In the genomic region with DNA sequence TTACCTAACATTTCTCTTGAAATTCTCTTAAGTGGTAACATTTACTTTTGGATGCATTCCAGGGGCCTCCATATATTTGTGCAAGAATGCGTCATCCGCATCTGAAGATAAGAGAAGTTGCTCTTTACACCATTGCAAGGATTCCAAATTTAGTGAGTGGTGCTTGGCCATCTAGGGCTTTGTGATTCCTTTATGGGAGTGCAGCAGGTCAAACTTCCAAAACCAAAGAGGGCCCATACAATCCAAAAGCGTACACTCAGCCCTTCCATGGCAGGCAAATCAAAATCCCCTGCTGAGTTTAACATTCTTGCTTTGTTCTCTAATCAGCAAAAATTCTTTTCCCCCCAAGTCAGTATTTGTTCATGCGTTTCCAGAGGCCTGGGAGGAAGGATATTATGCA, we compare ENCODE assay signal across 21 cellular contexts.
"Had no signal": no experiment of that assay in that cellular context is flagged by ENCODE, and none has a peak within 500 bp of the region (broad histone marks: within the 10 kb centered on the region; RNA-seq: fewer than 3 reads in every experiment).

No MANE protein-coding gene starts in this region.

- H3K36me3 ChIP-seq: breast epithelium, esophagus squamous epithelium, left ventricle myocardium inferior, ovary, right lobe of liver had no signal

- H3K27me3 ChIP-seq: breast epithelium, esophagus squamous epithelium, foreskin keratinocyte, ovary, right lobe of liver had no signal

- H3K4me1 ChIP-seq: breast epithelium, esophagus squamous epithelium, foreskin keratinocyte, left ventricle myocardium inferior, right lobe of liver had no signal

- H3K4me3 ChIP-seq: breast epithelium, esophagus squamous epithelium, left ventricle myocardium inferior, ovary, right lobe of liver had no signal

- H3K9me3 ChIP-seq: breast epithelium, esophagus squamous epithelium, left ventricle myocardium inferior, ovary, right lobe of liver, SK-N-SH had no signal

- H3K27ac ChIP-seq: breast epithelium, esophagus squamous epithelium, foreskin keratinocyte, left ventricle myocardium inferior, ovary, right lobe of liver had no signal

- DNase-seq: activated CD4-positive, alpha-beta T cell treated with anti-CD3 and anti-CD28 coated beads, Interleukin-2, amount 10 ng/mL, durations not matched to agents 24 days and 14 days; activated CD8-positive, alpha-beta T cell treated with anti-CD3 and anti-CD28 coated beads for 36 hours; activated naive CD4-positive, alpha-beta T cell treated with Interleukin-2 at 50 U/mL for 16 hours; activated naive CD8-positive, alpha-beta T cell treated with anti-CD3 and anti-CD28 coated beads, Interleukin-2, amount 10 ng/mL, durations not matched to agents 7 days and 5 days; activated T-cell treated with anti-CD3 and anti-CD28 coated beads, Interleukin-2, amount 50 U/mL, for 1 hour; amygdala; effector memory CD8-positive, alpha-beta T cell; esophagus squamous epithelium; foreskin keratinocyte; kidney; left ventricle myocardium inferior; naive thymus-derived CD8-positive, alpha-beta T cell; ovary; right lobe of liver; SK-N-SH; small intestine; stimulated activated CD4-positive, alpha-beta T cell treated with anti-CD3 and anti-CD28 coated beads, Interleukin-15, amount 100 ng/mL, for 24 hours; stimulated activated CD4-positive, alpha-beta T cell treated with anti-CD3 and anti-CD28 coated beads, Interleukin-2, amount 100 ng/mL, for 48 hours; stimulated activated naive CD8-positive, alpha-beta T cell treated with anti-CD3 and anti-CD28 coated beads, Interleukin-15, amount 100 ng/mL, for 72 hours; T-cell had no signal

- FAIRE-seq: kidney, small intestine had no signal
